ENCODE assay signal across 23 cellular contexts in genomic region chr7:21099432-21099831, GRCh38.
A peak's percentile ranks its signal among the peaks of the same experiment; 100 is the strongest.
DNase-seq lines count a peak whose midpoint lies in the region; ATAC-seq and TF ChIP-seq lines count a peak whose summit lies in the region.
"Had no signal": no experiment of that assay in that cellular context is flagged by ENCODE, and none has a peak within 500 bp of the region (broad histone marks: within the 10 kb centered on the region; RNA-seq: fewer than 3 reads in every experiment).

No MANE protein-coding gene starts in this region.

- H3K36me3 ChIP-seq in adrenal gland (replicated peaks in 1 of 2) = no peaks in the 10 kb centered on the region
- H3K36me3 ChIP-seq: lower lobe of right lung, SJSA1 had no signal

- peak; percentile 32 for DNase-seq in Caki2 (ENCODE audit: low read depth)
- peak in 4 of 7 donors; percentile 7 to 28 (median 14) for DNase-seq in adrenal gland
- no peak for DNase-seq in NCI-H526 (lab: John Stamatoyannopoulos, UW)
- no peak for DNase-seq in NCI-H446 (lab: John Stamatoyannopoulos, UW)
- DNase-seq: activated CD4-positive, alpha-beta memory T cell treated with anti-CD3 and anti-CD28 coated beads, Interleukin-2, amount 10 ng/mL, durations not matched to agents 7 days and 5 days; activated naive CD4-positive, alpha-beta T cell treated with anti-CD3 and anti-CD28 coated beads for 36 hours; C1 segment of cervical spinal cord; lower lobe of right lung; NCI-H1417 treated with DMSO at 0.1 percent for 48 hours; NCI-H2171 treated with DMSO at 0.1 percent for 48 hours; NCI-H774; nucleus accumbens; PC-3; stimulated activated CD4-positive, alpha-beta T cell treated with anti-CD3 and anti-CD28 coated beads, Interleukin-15, amount 100 ng/mL, for 24 hours; T-helper 17 cell had no signal

- in situ Hi-C loops in Caki2 (cut with HindIII; ENCODE audit: low pct_unique_long_range_greater_than_20kb, low sequenced_read_pairs) = no loop called here

- H3K27me3 ChIP-seq in adrenal gland = no peaks in the 10 kb centered on the region
- H3K27me3 ChIP-seq: hepatocyte, SJSA1 had no signal

- intact Hi-C loops in adrenal gland (cut with DNase I) = no loop called here

- TF ChIP-seq POLR2A in adrenal gland (IDR thresholded peaks at IDR 0.05) = no peak

- H3K4me3 ChIP-seq in adrenal gland = no peak overlapping the region
- H3K4me3 ChIP-seq: A549, hepatocyte, lower lobe of right lung, SJSA1 had no signal

- peak; percentile 59 for ATAC-seq in GM19351 (IDR thresholded peaks at IDR 0.05; ENCODE audit: unreplicated experiment)
- ATAC-seq in HG03432 (IDR thresholded peaks at IDR 0.05; ENCODE audit: unreplicated experiment) = peak; percentile 73
- no peak for ATAC-seq in GM18870 (IDR thresholded peaks at IDR 0.05; ENCODE audit: unreplicated experiment)
- ATAC-seq in GM19023 (IDR thresholded peaks at IDR 0.05; ENCODE audit: unreplicated experiment) = no peak
- ATAC-seq: A549, lower lobe of right lung, PC-3, T-helper 17 cell had no signal

- H3K27ac ChIP-seq in adrenal gland = no peak overlapping the region
- H3K27ac ChIP-seq: A549, hepatocyte, lower lobe of right lung, SJSA1, VCaP had no signal

- H3K9me3 ChIP-seq in adrenal gland (replicated peaks in 1 of 3) = no peaks in the 10 kb centered on the region
- H3K9me3 ChIP-seq: A549, lower lobe of right lung, SJSA1 had no signal

- TF ChIP-seq CTCF in adrenal gland (IDR thresholded peaks at IDR 0.05) = no peak

- 50 to 78% (median 73%) methylated on average over 1 of the region's 1 CpG for WGBS in adrenal gland, 4 donors

- no peaks in the 10 kb centered on the region for H3K4me1 ChIP-seq in adrenal gland (replicated peaks in 1 of 2)
- H3K4me1 ChIP-seq: A549, lower lobe of right lung, SJSA1 had no signal

Comparison
In these comparisons a context has a peak if more than half of its experiments do, and no peak if none do; other contexts are left out.
1. DNase-seq: peak in Caki2 (single experiment) and adrenal gland (4 of 7); none in NCI-H526 (0 of 2) and NCI-H446 (0 of 2).
2. ATAC-seq: peak in GM19351 (single experiment) and HG03432 (single experiment); none in GM18870 (single experiment) and GM19023 (single experiment).